In genomic region chr2:76175295-76175694, GRCh38 we compare ENCODE assay signal across 5 cellular contexts.
"Had no signal": no experiment of that assay in that cellular context is flagged by ENCODE, and none has a peak within 500 bp of the region (broad histone marks: within the 10 kb centered on the region; RNA-seq: fewer than 3 reads in every experiment).

No MANE protein-coding gene starts in this region.

- H3K27ac ChIP-seq: HL-60 had no signal

- H3K4me3 ChIP-seq: K562 had no signal

- FAIRE-seq: HTR-8/SVneo, K562 had no signal

- ATAC-seq: K562 had no signal

- DNase-seq: IMR-90, KBM-7 had no signal
